Comparison of ENCODE assay signal across 22 cellular contexts in the genomic region with DNA sequence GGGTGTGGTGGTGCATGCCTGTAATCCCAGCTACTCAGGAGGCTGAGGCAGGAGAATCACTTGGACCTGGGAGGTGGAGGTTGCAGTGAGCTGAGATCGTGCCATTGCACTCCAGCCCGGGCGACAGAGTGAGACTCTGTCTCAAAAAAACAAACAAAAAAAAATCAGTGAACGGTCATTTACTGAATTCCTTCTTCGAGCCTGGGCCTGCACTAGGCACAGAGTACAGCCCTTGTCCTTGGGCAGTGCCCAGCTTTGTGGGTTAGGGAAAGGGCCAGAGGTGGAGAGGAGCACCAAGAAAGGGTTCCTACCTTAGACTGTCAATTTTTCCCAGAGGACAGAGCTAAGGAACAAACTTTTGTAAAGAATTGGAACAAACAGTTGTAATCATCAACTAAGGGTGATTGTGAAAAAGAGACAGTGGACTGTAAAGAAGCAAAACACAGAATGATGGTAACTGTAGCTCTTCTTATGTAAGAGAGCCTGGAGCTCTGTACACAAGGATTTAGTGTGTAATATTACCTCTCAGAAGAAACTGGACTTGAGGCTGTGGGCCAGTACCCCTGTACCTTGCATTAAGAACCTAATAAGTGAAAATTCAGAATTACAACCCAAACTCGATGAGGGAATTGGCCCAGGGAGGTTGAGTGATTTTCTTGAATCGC.
"Had no signal": no experiment of that assay in that cellular context is flagged by ENCODE, and none has a peak within 500 bp of the region (broad histone marks: within the 10 kb centered on the region; RNA-seq: fewer than 3 reads in every experiment).

No MANE protein-coding gene starts in this region.

- H3K79me2 ChIP-seq: hepatocyte had no signal

- H3K4me1 ChIP-seq: foreskin keratinocyte, heart left ventricle, left lung, lower lobe of right lung had no signal

- FAIRE-seq: colon, endothelial cell of umbilical vein, frontal cortex, islet of Langerhans, keratinocyte had no signal

- H2AFZ ChIP-seq: hepatocyte had no signal

- H3K27ac ChIP-seq: coronary artery, dorsolateral prefrontal cortex, foreskin keratinocyte, heart left ventricle, hepatocyte, left lung, lower lobe of right lung had no signal

- H3K9me3 ChIP-seq: esophagus muscularis mucosa, gastroesophageal sphincter, heart left ventricle, left lung, lower lobe of right lung had no signal

- H3K4me2 ChIP-seq: hepatocyte had no signal

- DNase-seq: dermis blood vessel endothelial cell; dorsolateral prefrontal cortex; effector CD4-positive, alpha-beta T cell; effector memory CD4-positive, alpha-beta T cell; foreskin keratinocyte; heart left ventricle; hypothalamus; left cardiac atrium; left lung; left ventricle myocardium superior; lower lobe of right lung; mesendoderm; midbrain had no signal

- H3K4me3 ChIP-seq: coronary artery, dorsolateral prefrontal cortex, esophagus muscularis mucosa, gastroesophageal sphincter, heart left ventricle, hepatocyte, left lung, lower lobe of right lung had no signal

- H3K36me3 ChIP-seq: esophagus muscularis mucosa, gastroesophageal sphincter, heart left ventricle, left lung, lower lobe of right lung had no signal

- H3K27me3 ChIP-seq: dorsolateral prefrontal cortex, esophagus muscularis mucosa, gastroesophageal sphincter, heart left ventricle, hepatocyte, left lung had no signal

- ATAC-seq: foreskin keratinocyte, gastroesophageal sphincter, heart left ventricle, left cardiac atrium, left lung, left ventricle myocardium superior, lower lobe of right lung had no signal
